Comparison of ENCODE assay signal across 29 cellular contexts in the genomic region with DNA sequence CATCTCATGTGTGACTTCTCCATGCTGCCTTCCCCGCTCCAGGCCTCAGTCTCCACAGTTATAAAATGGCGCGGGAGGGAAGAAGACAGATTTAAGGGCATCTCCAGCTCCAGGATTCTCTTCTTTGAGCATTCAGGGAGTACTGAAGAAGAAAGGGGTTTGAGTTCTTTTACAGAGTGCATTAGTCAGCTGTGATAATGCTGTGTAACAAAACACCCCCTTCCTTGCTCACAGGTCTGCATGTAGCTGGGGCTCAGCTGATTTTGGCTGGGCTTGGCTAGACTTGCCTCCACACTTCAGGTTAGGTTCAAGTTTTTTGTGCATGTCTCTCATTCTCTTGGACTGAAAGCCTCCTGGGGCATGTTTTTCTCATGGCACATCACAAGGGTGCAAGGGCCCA.
"Had no signal": no experiment of that assay in that cellular context is flagged by ENCODE, and none has a peak within 500 bp of the region (broad histone marks: within the 10 kb centered on the region; RNA-seq: fewer than 3 reads in every experiment).

No MANE protein-coding gene starts in this region.

- H3K36me3 ChIP-seq: colonic mucosa, esophagus muscularis mucosa, esophagus squamous epithelium, gastrocnemius medialis, gastroesophageal sphincter, heart left ventricle, heart right ventricle had no signal

- H3K9me3 Mint-ChIP-seq: effector memory CD8-positive, alpha-beta T cell had no signal

- H3K27ac ChIP-seq: colonic mucosa, coronary artery, dorsolateral prefrontal cortex, epithelial cell of prostate, esophagus muscularis mucosa, esophagus squamous epithelium, foreskin keratinocyte, gastrocnemius medialis, gastroesophageal sphincter, heart left ventricle, heart right ventricle had no signal

- H3K9me3 ChIP-seq: colonic mucosa, esophagus squamous epithelium, gastrocnemius medialis had no signal

- H3K4me3 Mint-ChIP-seq: dendritic cell treated with granulocyte-macrophage colony-stimulating factor and Interleukin-4, amounts not matched to agents 40 ng/mL and 50 ng/mL, for 4 days; effector memory CD8-positive, alpha-beta T cell; endodermal cell had no signal

- H3K27ac Mint-ChIP-seq: dendritic cell treated with granulocyte-macrophage colony-stimulating factor and Interleukin-4, amounts not matched to agents 40 ng/mL and 50 ng/mL, for 4 days; effector memory CD8-positive, alpha-beta T cell; endodermal cell had no signal

- ATAC-seq: effector memory CD8-positive, alpha-beta T cell; esophagus mucosa; foreskin keratinocyte; gastrocnemius medialis; gastroesophageal sphincter; heart left ventricle; heart right ventricle had no signal

- H3K4me1 ChIP-seq: colonic mucosa, esophagus muscularis mucosa, esophagus squamous epithelium, foreskin keratinocyte, gastrocnemius medialis, gastroesophageal sphincter, heart left ventricle, heart right ventricle had no signal

- H3K4me3 ChIP-seq: colonic mucosa, coronary artery, dorsolateral prefrontal cortex, esophagus muscularis mucosa, esophagus squamous epithelium, gastrocnemius medialis, gastroesophageal sphincter, heart left ventricle, heart right ventricle had no signal

- H3K27me3 ChIP-seq: colonic mucosa, dorsolateral prefrontal cortex, esophagus muscularis mucosa, gastrocnemius medialis, gastroesophageal sphincter, heart left ventricle had no signal

- FAIRE-seq: colon, endometrium, endothelial cell of umbilical vein, frontal cortex had no signal

- DNase-seq: colonic mucosa; cortex of kidney; dermis blood vessel endothelial cell; dorsolateral prefrontal cortex; effector CD4-positive, alpha-beta T cell; effector CD8-positive, alpha-beta T cell; effector memory CD4-positive, alpha-beta T cell; effector memory CD8-positive, alpha-beta T cell; endodermal cell; erythroblast; esophagus squamous epithelium; foreskin fibroblast; foreskin keratinocyte; foreskin melanocyte; gastrocnemius medialis; glutamatergic neuron; head of caudate nucleus; heart left ventricle; heart right ventricle had no signal
